Comparison of ENCODE assay signal across 14 cellular contexts in the genomic region with DNA sequence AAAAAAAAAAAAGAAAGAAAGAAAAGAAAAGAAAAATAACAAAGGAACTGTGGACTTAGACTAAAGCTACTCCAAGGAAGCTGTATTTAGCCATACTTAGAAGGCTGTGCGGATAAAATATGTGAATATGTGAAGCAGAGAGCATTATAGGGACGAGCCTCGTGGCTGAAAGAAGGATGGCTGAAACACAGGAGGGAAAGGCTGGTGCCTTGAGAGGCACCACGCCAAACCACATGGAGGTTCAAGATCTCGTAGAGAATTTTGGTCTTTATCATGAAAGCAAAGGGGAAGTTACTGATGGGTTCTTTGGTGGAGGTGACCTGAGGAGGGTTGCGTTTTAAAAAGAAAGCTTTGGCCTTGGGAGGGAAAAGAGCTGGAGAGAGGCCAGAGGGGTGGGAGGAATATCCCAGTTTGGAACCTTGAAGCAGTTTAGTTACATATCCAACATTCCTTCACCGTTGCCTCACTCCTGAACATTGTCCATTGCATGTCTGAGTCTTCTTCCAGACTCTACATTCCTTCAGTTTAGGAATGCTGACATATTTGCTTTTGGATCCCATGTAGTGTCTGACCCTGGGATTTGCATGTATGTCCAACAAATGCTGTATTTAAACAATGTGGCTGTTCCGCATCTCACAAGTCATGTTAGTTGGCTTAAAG.
DNase-seq lines count a peak whose midpoint lies in the region; ATAC-seq and TF ChIP-seq lines count a peak whose summit lies in the region.
"Had no signal": no experiment of that assay in that cellular context is flagged by ENCODE, and none has a peak within 500 bp of the region (broad histone marks: within the 10 kb centered on the region; RNA-seq: fewer than 3 reads in every experiment).

No MANE protein-coding gene starts in this region.

- intact Hi-C loops in A673 (cut with micrococcal nuclease; ENCODE audit: unreplicated experiment) = loop anchor here (1.0 to 5.0 kb wide), 3 partner anchors 84 to 330 kb away; partner anchors contain the start of gene CPE

- H3K9me3 ChIP-seq in osteoblast (ENCODE audit: low read depth, low read length) = no peaks in the 10 kb centered on the region
- no peaks in the 10 kb centered on the region for H3K9me3 ChIP-seq in A673 (ENCODE audit: low read depth, low read length, poor library complexity, severe bottlenecking)

- no peaks in the 10 kb centered on the region for H3K36me3 Mint-ChIP-seq in WTC11
- H3K36me3 Mint-ChIP-seq in effector memory CD8-positive, alpha-beta T cell (ENCODE audit: insufficient read depth) = no peaks in the 10 kb centered on the region

- H3K36me3 ChIP-seq in osteoblast (ENCODE audit: insufficient read depth, low read length) = no peaks in the 10 kb centered on the region
- no peaks in the 10 kb centered on the region for H3K36me3 ChIP-seq in A673 (ENCODE audit: insufficient read depth, low read length, poor library complexity, severe bottlenecking)

- CTCF ChIA-PET in WTC11 (lab: Charles Lee) (interaction anchor here (1.6 to 3.5 kb wide), 6 partner anchors 32 to 349 kb away, joined by 3 to 16 read pairs (median 8); partner anchors contain the start of gene TMEM192), A673 (lab: Charles Lee) (no interaction called here)

- H3K79me2 ChIP-seq in osteoblast (ENCODE audit: insufficient read depth, low read length) = no peaks in the 10 kb centered on the region

- no peak overlapping the region for H3K4me3 Mint-ChIP-seq in WTC11
- H3K4me3 Mint-ChIP-seq in effector memory CD8-positive, alpha-beta T cell = no peak overlapping the region
- H3K4me3 Mint-ChIP-seq: activated B cell treated with CpG ODN at 0.5 μM for 24 hours; CD4-positive, alpha-beta T cell had no signal

- H3K27me3 ChIP-seq in osteoblast (ENCODE audit: insufficient read depth, low read length) (no peaks in the 10 kb centered on the region), A673 (replicated peaks; ENCODE audit: insufficient read depth, low read depth, low read length, poor library complexity) (no peaks in the 10 kb centered on the region)

- no peaks in the 10 kb centered on the region for H3K9me3 Mint-ChIP-seq in WTC11
- H3K9me3 Mint-ChIP-seq in effector memory CD8-positive, alpha-beta T cell = no peaks in the 10 kb centered on the region
- H3K9me3 Mint-ChIP-seq: activated B cell treated with CpG ODN at 0.5 μM for 24 hours; CD4-positive, alpha-beta T cell had no signal

- H2AFZ ChIP-seq in osteoblast (ENCODE audit: low read length) = peak overlapping the region; percentile 25

- BruUV-seq in A673 (replicated peaks; lab: Mats Ljungman, UMichigan) = no TSS peak

- TF ChIP-seq CTCF in osteoblast (IDR thresholded peaks at IDR 0.05; ENCODE audit: extremely low read depth, low read depth, low read length) (no peak), WTC11 (IDR thresholded peaks at IDR 0.05) (no peak), A673 (conservative IDR thresholded peaks at IDR 0.05; ENCODE audit: low read depth, low read length) (no peak)

- peak overlapping the region; percentile 10 for H3K4me2 ChIP-seq in osteoblast (ENCODE audit: insufficient read depth, low read length)

- no peaks in the 10 kb centered on the region for H4K20me1 ChIP-seq in osteoblast (ENCODE audit: insufficient read depth, low read length)

- H3K4me1 Mint-ChIP-seq in WTC11 = peaks cover 35% of the 10 kb centered on the region
- no peaks in the 10 kb centered on the region for H3K4me1 Mint-ChIP-seq in effector memory CD8-positive, alpha-beta T cell (ENCODE audit: low read depth in 2 of 2)
- H3K4me1 Mint-ChIP-seq: activated B cell treated with CpG ODN at 0.5 μM for 24 hours had no signal

- ATAC-seq in WTC11 (no peak), GM21360 (IDR thresholded peaks at IDR 0.05; ENCODE audit: unreplicated experiment) (no peak)
- ATAC-seq in effector memory CD8-positive, alpha-beta T cell (replicated peaks) = no peak
- ATAC-seq: GM12878 had no signal

- no peak overlapping the region for H3K27ac Mint-ChIP-seq in WTC11
- no peak overlapping the region for H3K27ac Mint-ChIP-seq in effector memory CD8-positive, alpha-beta T cell
- H3K27ac Mint-ChIP-seq: activated B cell treated with CpG ODN at 0.5 μM for 24 hours; CD4-positive, alpha-beta T cell had no signal

- POLR2A ChIA-PET in WTC11 (lab: Charles Lee) (interaction anchor here (0.6 kb wide), 1 partner anchor 1908 kb away, joined by 3 read pairs; no protein-coding TSS in a partner anchor), A673 (lab: Charles Lee; ENCODE audit: low non-redundant PET) (no interaction called here)

- no peaks in the 10 kb centered on the region; the same call in 1 of the 2 replicates for H3K27me3 Mint-ChIP-seq in WTC11 (ENCODE audit: low read depth)
- H3K27me3 Mint-ChIP-seq in effector memory CD8-positive, alpha-beta T cell = peaks cover 32 to 34% of the 10 kb centered on the region in 2 donors

- peak; percentile 85 for DNase-seq in AG20443 (ENCODE audit: low spot score)
- peak; percentile 8 to 33 for DNase-seq in NCI-H446 (lab: John Stamatoyannopoulos, UW)
- peak; percentile 34 for DNase-seq in fibroblast of gingiva (ENCODE audit: low read depth)
- DNase-seq in osteoblast (ENCODE audit: insufficient read length, low spot score, missing footprints) = no peak
- no peak for DNase-seq in WTC11 (ENCODE audit: low spot score)
- no peak for DNase-seq in A673 (ENCODE audit: low spot score)
- no peak for DNase-seq in effector memory CD8-positive, alpha-beta T cell
- DNase-seq: activated B cell treated with CpG ODN at 0.5 μM for 24 hours; CD4-positive, alpha-beta T cell; dermis blood vessel endothelial cell; NCI-H2107; stimulated activated CD4-positive, alpha-beta T cell treated with anti-CD3 and anti-CD28 coated beads, Interleukin-4, amount 100 ng/mL, for 24 hours had no signal

- H3K27ac ChIP-seq in osteoblast (ENCODE audit: low read depth, low read length) (no peak overlapping the region), A673 (ENCODE audit: low read depth, low read length, poor library complexity, severe bottlenecking) (no peak overlapping the region)

- no peak overlapping the region for H3K4me3 ChIP-seq in osteoblast (ENCODE audit: insufficient read depth, low read length)
- H3K4me3 ChIP-seq in A673 (ENCODE audit: low read depth, low read length, poor library complexity, severe bottlenecking) = no peak overlapping the region
- H3K4me3 ChIP-seq: GM12878 had no signal

- H3K4me1 ChIP-seq in osteoblast (ENCODE audit: insufficient read depth, low read length) (peaks cover 8% of the 10 kb centered on the region), A673 (ENCODE audit: insufficient read depth, low read length, poor library complexity, severe bottlenecking) (peaks cover 22% of the 10 kb centered on the region)

TF ChIP-seq in WTC11, 78 proteins besides CTCF, POLR2A, EP300 and RAD21 (continues in another document):
- TF ChIP-seq FOXP4 (CRISPR knock-in tag; IDR thresholded peaks at IDR 0.05) (no peak), ZNF263 (CRISPR knock-in tag; IDR thresholded peaks at IDR 0.05; ENCODE audit: low read depth) (no peak), MYBL2 (CRISPR knock-in tag; IDR thresholded peaks at IDR 0.05) (no peak), ETV6 (CRISPR knock-in tag; IDR thresholded peaks at IDR 0.05) (no peak), JUN (CRISPR knock-in tag; IDR thresholded peaks at IDR 0.05) (no peak), ZNF232 (CRISPR knock-in tag; IDR thresholded peaks at IDR 0.05) (no peak), KAT7 (CRISPR knock-in tag; IDR thresholded peaks at IDR 0.05; ENCODE audit: borderline replicate concordance) (no peak), TCF7 (CRISPR knock-in tag; IDR thresholded peaks at IDR 0.05; ENCODE audit: low read depth) (no peak), ZNF121 (CRISPR knock-in tag; IDR thresholded peaks at IDR 0.05) (no peak), ZMAT4 (CRISPR knock-in tag; IDR thresholded peaks at IDR 0.05) (no peak)
- TF ChIP-seq, protein P1, sequence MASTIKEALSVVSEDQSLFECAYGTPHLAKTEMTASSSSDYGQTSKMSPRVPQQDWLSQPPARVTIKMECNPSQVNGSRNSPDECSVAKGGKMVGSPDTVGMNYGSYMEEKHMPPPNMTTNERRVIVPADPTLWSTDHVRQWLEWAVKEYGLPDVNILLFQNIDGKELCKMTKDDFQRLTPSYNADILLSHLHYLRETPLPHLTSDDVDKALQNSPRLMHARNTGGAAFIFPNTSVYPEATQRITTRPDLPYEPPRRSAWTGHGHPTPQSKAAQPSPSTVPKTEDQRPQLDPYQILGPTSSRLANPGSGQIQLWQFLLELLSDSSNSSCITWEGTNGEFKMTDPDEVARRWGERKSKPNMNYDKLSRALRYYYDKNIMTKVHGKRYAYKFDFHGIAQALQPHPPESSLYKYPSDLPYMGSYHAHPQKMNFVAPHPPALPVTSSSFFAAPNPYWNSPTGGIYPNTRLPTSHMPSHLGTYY (CRISPR knock-in tag; IDR thresholded peaks at IDR 0.05) = no peak
- TF ChIP-seq, protein P2, sequence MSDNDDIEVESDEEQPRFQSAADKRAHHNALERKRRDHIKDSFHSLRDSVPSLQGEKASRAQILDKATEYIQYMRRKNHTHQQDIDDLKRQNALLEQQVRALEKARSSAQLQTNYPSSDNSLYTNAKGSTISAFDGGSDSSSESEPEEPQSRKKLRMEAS (CRISPR knock-in tag; IDR thresholded peaks at IDR 0.05) = no peak

Comparison
In these comparisons a context has a peak if more than half of its experiments do, and no peak if none do; other contexts are left out.
1. DNase-seq: peak in AG20443 (single experiment), NCI-H446 (2 of 2) and fibroblast of gingiva (single experiment); none in osteoblast (single experiment), WTC11 (single experiment), A673 (single experiment) and effector memory CD8-positive, alpha-beta T cell (0 of 3).